ENCODE assay signal across 2 cellular contexts in genomic region chr1:221631551-221631950, GRCh38.
TF ChIP-seq lines count a peak whose summit lies in the region.

No MANE protein-coding gene starts in this region.

TF ChIP-seq in GM23338, 12 proteins besides CTCF, POLR2A, EP300 and RAD21 (continued from another document):
- TF ChIP-seq ZNF462 (CRISPR knock-in tag; IDR thresholded peaks at IDR 0.05), result no peak
- no peak for TF ChIP-seq ZNF331 (CRISPR knock-in tag; IDR thresholded peaks at IDR 0.05; ENCODE audit: low read depth)
- TF ChIP-seq CREB1 (CRISPR knock-in tag; IDR thresholded peaks at IDR 0.05; ENCODE audit: low read depth), result no peak
- TF ChIP-seq REST (IDR thresholded peaks at IDR 0.05; ENCODE audit: unreplicated experiment), result no peak
- TF ChIP-seq JUNB (IDR thresholded peaks at IDR 0.05; ENCODE audit: unreplicated experiment), result no peak
- TF ChIP-seq NANOG (IDR thresholded peaks at IDR 0.05; ENCODE audit: borderline replicate concordance), result no peak

TF ChIP-seq in WTC11, 78 proteins besides CTCF, POLR2A, EP300 and RAD21 (continued from another document):
- TF ChIP-seq, protein P1, sequence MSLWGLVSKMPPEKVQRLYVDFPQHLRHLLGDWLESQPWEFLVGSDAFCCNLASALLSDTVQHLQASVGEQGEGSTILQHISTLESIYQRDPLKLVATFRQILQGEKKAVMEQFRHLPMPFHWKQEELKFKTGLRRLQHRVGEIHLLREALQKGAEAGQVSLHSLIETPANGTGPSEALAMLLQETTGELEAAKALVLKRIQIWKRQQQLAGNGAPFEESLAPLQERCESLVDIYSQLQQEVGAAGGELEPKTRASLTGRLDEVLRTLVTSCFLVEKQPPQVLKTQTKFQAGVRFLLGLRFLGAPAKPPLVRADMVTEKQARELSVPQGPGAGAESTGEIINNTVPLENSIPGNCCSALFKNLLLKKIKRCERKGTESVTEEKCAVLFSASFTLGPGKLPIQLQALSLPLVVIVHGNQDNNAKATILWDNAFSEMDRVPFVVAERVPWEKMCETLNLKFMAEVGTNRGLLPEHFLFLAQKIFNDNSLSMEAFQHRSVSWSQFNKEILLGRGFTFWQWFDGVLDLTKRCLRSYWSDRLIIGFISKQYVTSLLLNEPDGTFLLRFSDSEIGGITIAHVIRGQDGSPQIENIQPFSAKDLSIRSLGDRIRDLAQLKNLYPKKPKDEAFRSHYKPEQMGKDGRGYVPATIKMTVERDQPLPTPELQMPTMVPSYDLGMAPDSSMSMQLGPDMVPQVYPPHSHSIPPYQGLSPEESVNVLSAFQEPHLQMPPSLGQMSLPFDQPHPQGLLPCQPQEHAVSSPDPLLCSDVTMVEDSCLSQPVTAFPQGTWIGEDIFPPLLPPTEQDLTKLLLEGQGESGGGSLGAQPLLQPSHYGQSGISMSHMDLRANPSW (CRISPR knock-in tag; conservative IDR thresholded peaks at IDR 0.05; ENCODE audit: low read depth), result no peak
